14 cellular contexts compared by ENCODE assay signal in the genomic region with DNA sequence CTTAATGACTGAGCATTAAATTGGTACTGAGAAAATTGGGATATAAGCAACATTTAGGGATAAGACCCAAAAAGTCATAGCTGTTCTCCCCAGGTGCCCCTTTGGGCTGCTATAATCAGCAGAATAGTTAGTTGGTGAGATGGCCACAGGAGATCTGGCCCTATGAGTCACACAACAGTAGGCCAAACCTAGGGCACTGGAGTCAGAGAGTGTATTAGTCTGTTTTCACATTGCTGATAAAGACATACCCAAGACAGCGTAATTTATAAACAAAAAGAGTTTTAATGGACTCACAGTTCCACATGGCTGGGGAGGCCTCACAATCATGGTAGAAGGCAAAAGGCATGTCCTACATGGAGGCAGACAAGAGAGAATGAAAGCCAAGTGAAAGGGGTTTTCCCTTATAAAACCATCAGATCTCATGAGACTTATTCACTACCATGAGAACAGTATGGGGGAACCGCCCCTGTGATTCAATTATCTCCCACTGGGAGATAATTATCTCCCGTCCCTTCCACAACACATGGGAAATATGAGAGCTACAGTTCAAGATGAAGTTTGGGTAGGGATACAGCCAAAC.
"Had no signal": no experiment of that assay in that cellular context is flagged by ENCODE, and none has a peak within 500 bp of the region (broad histone marks: within the 10 kb centered on the region; RNA-seq: fewer than 3 reads in every experiment).

No MANE protein-coding gene starts in this region.

- H3K27me3 ChIP-seq: adrenal gland, dorsolateral prefrontal cortex, hepatocyte, thyroid gland had no signal

- H3K9me3 ChIP-seq: adrenal gland, thyroid gland had no signal

- H3K4me3 ChIP-seq: adrenal gland, dorsolateral prefrontal cortex, hepatocyte, thyroid gland had no signal

- DNase-seq: activated CD4-positive, alpha-beta T cell treated with anti-CD3 and anti-CD28 coated beads, Interleukin-2, amount 50 U/mL, for 48 hours; activated gamma-delta T cell; adrenal gland; dorsolateral prefrontal cortex; foreskin fibroblast; left cardiac atrium; nephron progenitor cell; occipital lobe; retina; stimulated activated CD4-positive, alpha-beta T cell treated with anti-CD3 and anti-CD28 coated beads, Interleukin-2, amount 100 ng/mL, for 24 hours; stimulated activated naive CD4-positive, alpha-beta T cell treated with Interleukin-2 at 50 U/mL for 16 hours; T-helper 2 cell; thyroid gland had no signal

- H3K36me3 ChIP-seq: adrenal gland, thyroid gland had no signal

- H3K27ac ChIP-seq: adrenal gland, dorsolateral prefrontal cortex, hepatocyte, thyroid gland had no signal

- H3K4me1 ChIP-seq: adrenal gland had no signal
